1 cellular context compared by ENCODE assay signal in the genomic region with DNA sequence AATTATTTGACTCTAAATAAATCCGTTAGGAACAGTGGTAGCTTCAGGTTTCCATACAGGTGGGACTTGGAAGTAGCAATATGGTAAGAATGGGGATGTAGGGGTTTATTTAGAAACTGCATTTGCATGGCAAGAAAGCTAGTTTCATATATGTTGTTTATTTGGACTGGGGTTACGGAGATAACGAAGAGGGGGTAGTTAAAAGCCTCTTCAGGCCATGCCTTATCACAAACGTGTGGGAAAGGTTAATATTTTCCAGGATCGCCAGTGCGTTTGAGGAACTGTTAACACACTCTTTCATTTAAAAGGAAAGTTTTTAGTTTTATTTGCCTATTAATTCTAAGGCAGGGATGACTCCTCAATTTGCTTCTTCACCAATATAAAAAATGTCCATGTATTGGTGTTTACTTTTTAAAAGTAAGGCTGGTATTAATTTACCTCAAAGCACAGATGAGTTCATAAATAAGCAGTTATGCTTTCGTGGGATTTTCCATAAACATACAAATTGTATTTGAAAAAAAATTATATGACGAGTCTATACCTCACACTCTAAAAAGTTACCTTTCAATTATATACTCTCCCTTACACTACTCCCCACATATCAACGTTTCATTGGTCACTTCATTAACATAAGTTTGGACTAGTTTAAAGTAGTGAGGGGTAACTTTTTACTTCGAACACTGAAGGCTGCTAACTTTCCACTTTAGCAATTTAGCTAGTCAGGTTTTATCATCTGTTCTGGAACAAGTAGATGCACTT.
TF ChIP-seq lines count a peak whose summit lies in the region.

No MANE protein-coding gene starts in this region.

TF ChIP-seq in IMR-90, 13 proteins besides CTCF, POLR2A, EP300 and RAD21 (continued from another document):
- TF ChIP-seq CEBPB (IDR thresholded peaks at IDR 0.05; ENCODE audit: low read depth, low read length): no peak
